Comparison of ENCODE assay signal across 23 cellular contexts in the genomic region with DNA sequence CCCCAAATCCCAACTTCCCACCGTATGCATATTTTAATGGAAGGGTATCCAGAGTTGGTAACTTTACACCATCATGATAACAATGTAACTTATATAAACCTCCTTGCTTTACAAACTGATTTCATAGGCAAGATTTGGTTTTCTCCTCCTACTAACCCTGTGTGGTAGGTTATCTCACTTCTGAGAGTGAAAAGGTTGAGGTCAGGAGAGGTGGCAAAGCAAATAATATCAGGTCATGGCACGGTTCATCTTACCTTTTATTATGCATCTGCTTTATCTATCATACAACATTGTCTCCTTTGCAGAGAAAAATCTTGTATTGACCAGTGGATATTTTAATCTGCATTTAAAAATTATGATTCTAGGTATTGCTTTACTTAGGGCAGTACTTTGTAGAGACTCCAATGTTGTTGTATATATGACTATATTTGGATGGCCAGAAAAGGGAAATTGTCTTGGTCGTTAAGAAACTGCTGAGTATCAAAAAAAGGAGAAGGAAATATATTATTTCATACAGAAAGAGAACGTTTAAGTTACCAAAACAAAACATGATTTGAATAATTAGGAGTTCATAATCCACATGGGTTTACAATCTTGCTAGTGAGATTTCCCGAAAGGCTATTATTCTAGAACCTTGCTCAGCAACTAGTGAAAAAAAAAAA. TPM values are rescaled to one million over a fixed set of nuclear protein-coding genes. Genes with fewer than 3 reads are reported as not detected.
DNase-seq lines count a peak whose midpoint lies in the region; ATAC-seq and TF ChIP-seq lines count a peak whose summit lies in the region.
"Had no signal": no experiment of that assay in that cellular context is flagged by ENCODE, and none has a peak within 500 bp of the region (broad histone marks: within the 10 kb centered on the region; RNA-seq: fewer than 3 reads in every experiment).

No MANE protein-coding gene starts in this region.

- no peak for ATAC-seq in activated naive CD8-positive, alpha-beta T cell treated with anti-CD3 and anti-CD28 coated beads, Interleukin-2, amount 50 U/mL, for 24 hours
- no peak for ATAC-seq in GM18907 (IDR thresholded peaks at IDR 0.05; ENCODE audit: unreplicated experiment)
- ATAC-seq: left ventricle myocardium superior, SK-N-SH treated with all-trans-retinoic acid at 6 μM for 48 hours had no signal

- H3K27ac Mint-ChIP-seq in activated naive CD8-positive, alpha-beta T cell treated with anti-CD3 and anti-CD28 coated beads, Interleukin-2, amount 50 U/mL, for 24 hours, result no peak overlapping the region
- H3K27ac Mint-ChIP-seq: naive B cell had no signal

- H3K9me3 ChIP-seq in spleen, result no peaks in the 10 kb centered on the region
- no peaks in the 10 kb centered on the region for H3K9me3 ChIP-seq in esophagus squamous epithelium
- H3K9me3 ChIP-seq: thoracic aorta, uterus had no signal

- H3K4me1 ChIP-seq in spleen, result peaks cover 0 to 19% (median 0%) of the 10 kb centered on the region in 6 donors
- peaks cover 0 to 21% (median 0%) of the 10 kb centered on the region in 3 donors for H3K4me1 ChIP-seq in esophagus squamous epithelium
- H3K4me1 ChIP-seq: uterus had no signal

- 35 to 44% (median 40%) methylated on average over 5 of the region's 5 CpGs for WGBS in spleen, 5 donors
- 53% methylated on average over 5 of the region's 5 CpGs for WGBS in esophagus squamous epithelium, 2 donors

- H3K4me3 Mint-ChIP-seq in activated naive CD8-positive, alpha-beta T cell treated with anti-CD3 and anti-CD28 coated beads, Interleukin-2, amount 50 U/mL, for 24 hours, result no peak overlapping the region
- H3K4me3 Mint-ChIP-seq: naive B cell had no signal

- no peak for TF ChIP-seq CTCF in VCaP (conservative IDR thresholded peaks at IDR 0.05)
- TF ChIP-seq CTCF in spleen (IDR thresholded peaks at IDR 0.05 in 8 of 11, conservative IDR thresholded peaks at IDR 0.05 in 3 of 11), result no peak
- no peak for TF ChIP-seq CTCF in esophagus squamous epithelium (IDR thresholded peaks at IDR 0.05)

- TF ChIP-seq POLR2A in spleen (IDR thresholded peaks at IDR 0.05), result no peak
- no peak for TF ChIP-seq POLR2A in esophagus squamous epithelium (IDR thresholded peaks at IDR 0.05)

- H3K36me3 Mint-ChIP-seq in activated naive CD8-positive, alpha-beta T cell treated with anti-CD3 and anti-CD28 coated beads, Interleukin-2, amount 50 U/mL, for 24 hours (ENCODE audit: low read depth), result no peaks in the 10 kb centered on the region
- H3K36me3 Mint-ChIP-seq: naive B cell had no signal

- H3K27me3 Mint-ChIP-seq in activated naive CD8-positive, alpha-beta T cell treated with anti-CD3 and anti-CD28 coated beads, Interleukin-2, amount 50 U/mL, for 24 hours, result no peaks in the 10 kb centered on the region
- H3K27me3 Mint-ChIP-seq: naive B cell had no signal

- H3K9me3 Mint-ChIP-seq in activated naive CD8-positive, alpha-beta T cell treated with anti-CD3 and anti-CD28 coated beads, Interleukin-2, amount 50 U/mL, for 24 hours, result peaks cover 5% of the 10 kb centered on the region

- H3K27ac ChIP-seq in VCaP (peak overlapping the region; percentile 58), spleen (peak overlapping the region in 5 of 8 donors; percentile 37 to 56 (median 45)), esophagus squamous epithelium (peak overlapping the region in 2 of 4 donors; percentile 59 to 62)
- H3K27ac ChIP-seq: KMS-11, RWPE1, thoracic aorta, uterus had no signal

- H3K4me3 ChIP-seq in spleen (no peak overlapping the region), esophagus squamous epithelium (no peak overlapping the region)
- H3K4me3 ChIP-seq: thoracic aorta, uterus had no signal

- H3K4me1 Mint-ChIP-seq in activated naive CD8-positive, alpha-beta T cell treated with anti-CD3 and anti-CD28 coated beads, Interleukin-2, amount 50 U/mL, for 24 hours, result no peaks in the 10 kb centered on the region

- no peaks in the 10 kb centered on the region for H3K36me3 ChIP-seq in spleen
- H3K36me3 ChIP-seq in esophagus squamous epithelium, result no peaks in the 10 kb centered on the region
- H3K36me3 ChIP-seq: thoracic aorta, uterus had no signal

- intact Hi-C loops in spleen (cut with DNase I; ENCODE audit: low total_unique reads) (no loop called here), esophagus squamous epithelium (cut with DNase I) (no loop called here)

- peak; percentile 17 for DNase-seq in NCI-H2196 (lab: John Stamatoyannopoulos, UW; ENCODE audit: unreplicated experiment)
- DNase-seq in NCI-H2196 treated with DMSO at 0.1 percent for 48 hours (lab: John Stamatoyannopoulos, UW; ENCODE audit: unreplicated experiment), result no peak
- DNase-seq in MV-4-11 (lab: John Stamatoyannopoulos, UW), result peak; percentile 55
- no peak for DNase-seq in spleen
- DNase-seq in activated naive CD8-positive, alpha-beta T cell treated with anti-CD3 and anti-CD28 coated beads, Interleukin-2, amount 50 U/mL, for 24 hours, result no peak
- DNase-seq in esophagus squamous epithelium (lab: John Stamatoyannopoulos, UW), result no peak
- DNase-seq: activated CD4-positive, alpha-beta T cell treated with anti-CD3 and anti-CD28 coated beads, Interleukin-2, amount 50 U/mL, for 4 hours; activated CD4-positive, CD25-positive, alpha-beta regulatory T cell; activated naive CD4-positive, alpha-beta T cell treated with Interleukin-2 at 50 U/mL for 16 hours; HCEC 1CT; left ventricle myocardium superior; naive B cell; NCI-H146; NCI-H510A; occipital lobe; stimulated activated naive CD4-positive, alpha-beta T cell; uterus had no signal

- H3K27me3 ChIP-seq in spleen (replicated peaks in 1 of 7), result no peaks in the 10 kb centered on the region
- H3K27me3 ChIP-seq in esophagus squamous epithelium, result no peaks in the 10 kb centered on the region
- H3K27me3 ChIP-seq: uterus had no signal

RNA-seq across cellular contexts. Expression of a gene that starts 30.4 kb away (rescaled TPM):
- total RNA-seq in spleen, result 100 to 1,000 TPM in 3 of 7 donors, 10 to 100 TPM in 4; 59.4 to 220 (median 96.4) TPM
- 10 to 100 TPM; 11.6 to 12.1 (median 11.7) TPM for polyA plus RNA-seq in spleen
- total RNA-seq in esophagus squamous epithelium, result 100 to 1,000 TPM in 1 of 4 donors, 10 to 100 TPM in 3; 19.2 to 108 (median 35.4) TPM

Comparison
In these comparisons a context has a peak if more than half of its experiments do, and no peak if none do; other contexts are left out.
1. DNase-seq: peak in NCI-H2196 (single experiment) and MV-4-11 (single experiment); none in NCI-H2196 treated with DMSO at 0.1 percent for 48 hours (single experiment), spleen (single experiment), activated naive CD8-positive, alpha-beta T cell treated with anti-CD3 and anti-CD28 coated beads, Interleukin-2, amount 50 U/mL, for 24 hours (single experiment) and esophagus squamous epithelium (single experiment).